13 cellular contexts compared by ENCODE assay signal in genomic region chr3:190886945-190887344, GRCh38. TPM values are rescaled to one million over a fixed set of nuclear protein-coding genes. Genes with fewer than 3 reads are reported as not detected.
DNase-seq lines count a peak whose midpoint lies in the region; ATAC-seq, FAIRE-seq and TF ChIP-seq lines count a peak whose summit lies in the region.
"Had no signal": no experiment of that assay in that cellular context is flagged by ENCODE, and none has a peak within 500 bp of the region (broad histone marks: within the 10 kb centered on the region; RNA-seq: fewer than 3 reads in every experiment).

No MANE protein-coding gene starts in this region.

- H3K9me3 ChIP-seq in RWPE2 (ENCODE audit: severe bottlenecking): no peaks in the 10 kb centered on the region
- H3K9me3 ChIP-seq: BLaER1, mucosa of descending colon, Peyer's patch had no signal

- H3K4me3 Mint-ChIP-seq in chondrocyte (ENCODE audit: unreplicated experiment) (no peak overlapping the region), osteocyte (ENCODE audit: unreplicated experiment) (no peak overlapping the region)
- H3K4me3 Mint-ChIP-seq: activated CD4-positive, alpha-beta T cell treated with anti-CD3 and anti-CD28 coated beads, Interleukin-2, amount 10 ng/mL, durations not matched to agents 7 days and 5 days had no signal

- peak; percentile 7 for DNase-seq in GM12891 (ENCODE audit: insufficient read length, low spot score)
- no peak for DNase-seq in RWPE2 (ENCODE audit: low spot score)
- no peak for DNase-seq in chondrocyte (ENCODE audit: low spot score)
- DNase-seq in stimulated activated naive CD4-positive, alpha-beta T cell (lab: John Stamatoyannopoulos, UW): no peak
- no peak for DNase-seq in activated naive CD4-positive, alpha-beta T cell treated with Interleukin-2 at 50 U/mL for 16 hours
- no peak for DNase-seq in osteocyte (ENCODE audit: extremely low spot score, unreplicated experiment)
- DNase-seq: activated CD4-positive, alpha-beta T cell treated with anti-CD3 and anti-CD28 coated beads, Interleukin-2, amount 10 ng/mL, durations not matched to agents 7 days and 5 days; mucosa of descending colon; Peyer's patch; stimulated activated CD4-positive, alpha-beta T cell treated with anti-CD3 and anti-CD28 coated beads, Interleukin-12 subunit alpha, Interleukin-12 subunit beta, amount 100 ng/mL, for 4 hours had no signal

- TF ChIP-seq CTCF in RWPE2 (IDR thresholded peaks at IDR 0.05; ENCODE audit: poor library complexity, severe bottlenecking) (no peak), chondrocyte (IDR thresholded peaks at IDR 0.05) (no peak), osteocyte (IDR thresholded peaks at IDR 0.05) (no peak)

- FAIRE-seq in GM12891 (lab: Jason Lieb, UNC): no peak

- H3K27me3 Mint-ChIP-seq in chondrocyte (ENCODE audit: low read depth) (peaks cover 31% of the 10 kb centered on the region), osteocyte (ENCODE audit: unreplicated experiment) (peaks cover 58% of the 10 kb centered on the region)

- H3K36me3 ChIP-seq in RWPE2 (ENCODE audit: low read depth): no peaks in the 10 kb centered on the region
- H3K36me3 ChIP-seq: BLaER1, Peyer's patch had no signal

- ATAC-seq in GM21526 (IDR thresholded peaks at IDR 0.05; ENCODE audit: low FRiP score, unreplicated experiment) (peak; percentile 93), HG03280 (IDR thresholded peaks at IDR 0.05; ENCODE audit: unreplicated experiment) (peak; percentile 68), RWPE2 (ENCODE audit: low read depth) (0 out of 3 replicates have a peak, but pooled peaks have one; percentile 52)
- ATAC-seq: mucosa of descending colon had no signal

- no peaks in the 10 kb centered on the region for H3K36me3 Mint-ChIP-seq in chondrocyte (ENCODE audit: low read depth)
- no peaks in the 10 kb centered on the region for H3K36me3 Mint-ChIP-seq in osteocyte (ENCODE audit: unreplicated experiment)

- no peaks in the 10 kb centered on the region for H3K27me3 ChIP-seq in RWPE2 (ENCODE audit: insufficient read depth, poor library complexity, severe bottlenecking)
- H3K27me3 ChIP-seq: BLaER1, Peyer's patch had no signal

- H3K27ac Mint-ChIP-seq in chondrocyte (ENCODE audit: unreplicated experiment) (no peak overlapping the region), osteocyte (ENCODE audit: unreplicated experiment) (no peak overlapping the region)
- H3K27ac Mint-ChIP-seq: activated CD4-positive, alpha-beta T cell treated with anti-CD3 and anti-CD28 coated beads, Interleukin-2, amount 10 ng/mL, durations not matched to agents 7 days and 5 days had no signal

- no peaks in the 10 kb centered on the region for H3K4me1 Mint-ChIP-seq in chondrocyte (ENCODE audit: low read depth)
- H3K4me1 Mint-ChIP-seq in osteocyte (ENCODE audit: unreplicated experiment): peaks cover 2% of the 10 kb centered on the region
- H3K4me1 Mint-ChIP-seq: activated CD4-positive, alpha-beta T cell treated with anti-CD3 and anti-CD28 coated beads, Interleukin-2, amount 10 ng/mL, durations not matched to agents 7 days and 5 days had no signal

- H3K4me3 ChIP-seq in RWPE2 (ENCODE audit: severe bottlenecking): no peak overlapping the region
- H3K4me3 ChIP-seq: BLaER1, mucosa of descending colon, Peyer's patch had no signal

- H3K9me3 Mint-ChIP-seq in chondrocyte (ENCODE audit: low read depth): no peaks in the 10 kb centered on the region
- no peaks in the 10 kb centered on the region for H3K9me3 Mint-ChIP-seq in osteocyte (ENCODE audit: unreplicated experiment)
- H3K9me3 Mint-ChIP-seq: activated CD4-positive, alpha-beta T cell treated with anti-CD3 and anti-CD28 coated beads, Interleukin-2, amount 10 ng/mL, durations not matched to agents 7 days and 5 days had no signal

- H3K27ac ChIP-seq in RWPE2 (ENCODE audit: poor library complexity, severe bottlenecking): no peak overlapping the region
- H3K27ac ChIP-seq: BLaER1, Peyer's patch had no signal

- TF ChIP-seq POLR2A in GM12891 (IDR thresholded peaks at IDR 0.05; ENCODE audit: low read depth, low read length): no peak

- H3K4me1 ChIP-seq in RWPE2 (ENCODE audit: insufficient read depth, poor library complexity, severe bottlenecking): peaks cover 6% of the 10 kb centered on the region
- H3K4me1 ChIP-seq: BLaER1, Peyer's patch had no signal

TF ChIP-seq in GM12891, 5 proteins besides CTCF, POLR2A, EP300 and RAD21:
- TF ChIP-seq SPI1 (IDR thresholded peaks at IDR 0.05; ENCODE audit: low read depth, low read length) (no peak), POLR2AphosphoS5 (IDR thresholded peaks at IDR 0.05; ENCODE audit: low read depth, low read length) (no peak), TAF1 (IDR thresholded peaks at IDR 0.05; ENCODE audit: low read depth, low read length) (no peak), PAX5 (IDR thresholded peaks at IDR 0.05; ENCODE audit: insufficient read depth, low read length, severe bottlenecking) (no peak), POU2F2 (IDR thresholded peaks at IDR 0.05; ENCODE audit: low read depth, low read length) (no peak)
TF ChIP-seq in GM12891: peak in this region for 0.

RNA-seq across cellular contexts. Expression of gene GMNC, which starts 24.5 kb away (rescaled TPM):
- polyA plus RNA-seq in GM12891 (2012; ENCODE audit: low read depth, missing spikeins): not detected
- total RNA-seq in chondrocyte: 0.05 to 0.29 TPM in 2 of 3 replicates, not detected in the other
- 2.2 and 2.8 TPM in 2 replicates for total RNA-seq in osteocyte
- total RNA-seq: activated CD4-positive, alpha-beta T cell treated with anti-CD3 and anti-CD28 coated beads, Interleukin-2, amount 10 ng/mL, durations not matched to agents 7 days and 5 days; mucosa of descending colon; Peyer's patch had no signal
